Comparison of ENCODE assay signal across 8 cellular contexts in the genomic region with DNA sequence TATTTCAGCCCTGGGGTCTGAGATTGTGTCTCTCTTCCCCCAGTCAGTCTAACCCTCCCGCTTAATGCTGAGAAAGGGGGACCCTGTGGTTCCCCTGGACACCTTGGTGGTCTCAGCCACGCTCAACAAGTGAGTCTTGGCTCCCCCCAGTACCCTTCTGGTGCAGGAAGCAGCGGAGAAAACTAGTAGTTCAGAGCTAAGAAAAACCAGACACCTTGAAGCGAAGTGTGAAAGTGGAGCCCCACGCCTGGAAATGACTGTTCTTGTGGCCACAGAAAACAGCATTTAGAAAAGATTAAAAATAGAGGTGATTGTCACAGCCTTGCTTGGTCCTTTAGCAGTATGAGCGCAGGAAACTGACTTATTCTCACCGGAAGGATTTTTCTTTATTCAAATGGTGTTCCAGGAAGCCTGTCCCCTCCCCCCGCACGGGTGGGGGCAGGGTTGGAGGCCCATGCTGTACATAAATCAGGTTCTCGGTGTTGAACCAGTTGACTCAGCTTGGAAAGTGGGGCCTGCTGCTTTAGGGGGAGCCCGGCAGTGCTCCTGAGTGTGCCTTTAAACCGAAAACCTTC. TPM values are rescaled to one million over a fixed set of nuclear protein-coding genes. Genes with fewer than 3 reads are reported as not detected.
DNase-seq lines count a peak whose midpoint lies in the region; ATAC-seq and TF ChIP-seq lines count a peak whose summit lies in the region.

No MANE protein-coding gene starts in this region.

- H3K9ac ChIP-seq in mesenchymal stem cell (ENCODE audit: low read length) = peak overlapping the region; percentile 97

- H2BK12ac ChIP-seq in mesenchymal stem cell (ENCODE audit: low read length in 2 of 2) = peak overlapping the region in 1 of 2 experiments; percentile 48

- no peak for TF ChIP-seq CTCF in BJ (IDR thresholded peaks at IDR 0.05; ENCODE audit: insufficient read depth, low read depth, low read length)
- no peak for TF ChIP-seq CTCF in HL-60 (IDR thresholded peaks at IDR 0.05; ENCODE audit: insufficient read depth, low read length)
- no peak for TF ChIP-seq CTCF in WTC11 (IDR thresholded peaks at IDR 0.05)

- peaks cover 41% of the 10 kb centered on the region for H3K4me1 Mint-ChIP-seq in WTC11

- H3K27ac Mint-ChIP-seq in WTC11 = peak overlapping the region; percentile 82; the same call in 1 of the 2 replicates

- WGBS in mesenchymal stem cell = 7% methylated on average over 12 of the region's 12 CpGs

- H3K36me3 Mint-ChIP-seq in WTC11 = peaks cover 16% of the 10 kb centered on the region

- H3K9me3 Mint-ChIP-seq in WTC11 = no peaks in the 10 kb centered on the region

- peak overlapping the region; percentile 96 for H3K4me3 ChIP-seq in BJ (ENCODE audit: low read depth, low read length)
- peak overlapping the region; percentile 73 for H3K4me3 ChIP-seq in HL-60 (replicated peaks; ENCODE audit: insufficient read depth, low read length)
- H3K4me3 ChIP-seq in mesenchymal stem cell (ENCODE audit: insufficient read depth in 1 of 2, low read depth in 1 of 2, low read length in 2 of 2) = peak overlapping the region; percentile 93 to 98

- H3K4me2 ChIP-seq in mesenchymal stem cell (ENCODE audit: low read length, poor library complexity, severe bottlenecking) = peak overlapping the region; percentile 92

- no peak overlapping the region for H3K23ac ChIP-seq in mesenchymal stem cell (ENCODE audit: low read length in 2 of 2)

- peak overlapping the region; percentile 15 for H4K8ac ChIP-seq in mesenchymal stem cell (ENCODE audit: low read length)

- H3K27ac ChIP-seq in HL-60 (replicated peaks) (peak overlapping the region; percentile 95), caudate nucleus (ENCODE audit: low read depth, low read length) (peak overlapping the region; percentile 62), mesenchymal stem cell (ENCODE audit: low read length, poor library complexity, severe bottlenecking) (peak overlapping the region; percentile 73)

- DNase-seq in BJ (ENCODE audit: low read depth) (no peak), HL-60 (ENCODE audit: low read depth in 1 of 2, low spot score in 1 of 2) (peak in 1 of 2 experiments; percentile 44), WTC11 (ENCODE audit: low spot score) (no peak), caudate nucleus (lab: John Stamatoyannopoulos, UW) (peak in 3 of 61 donors; percentile 7 to 31 (median 22)), mesenchymal stem cell (peak; percentile 52), globus pallidus (ENCODE audit: low spot score) (no peak)
- DNase-seq in stimulated activated CD8-positive, alpha-beta memory T cell treated with anti-CD3 and anti-CD28 coated beads, Interleukin-4, amount 100 ng/mL, for 24 hours (ENCODE audit: low read depth) = peak; percentile 87

- no peaks in the 10 kb centered on the region for H3K27me3 Mint-ChIP-seq in WTC11 (ENCODE audit: low read depth)

- peaks cover 9% of the 10 kb centered on the region for H3K36me3 ChIP-seq in BJ (ENCODE audit: control insufficient read depth, insufficient read depth, low read length)
- peaks cover 25 to 26% of the 10 kb centered on the region in 2 experiments for H3K36me3 ChIP-seq in mesenchymal stem cell (ENCODE audit: control insufficient read depth in 1 of 2, insufficient read depth in 2 of 2, low read depth in 1 of 2, low read length in 2 of 2)

- H2BK120ac ChIP-seq in mesenchymal stem cell (ENCODE audit: low read depth, low read length) = peak overlapping the region; percentile 78

- no peak overlapping the region for H2BK5ac ChIP-seq in mesenchymal stem cell (ENCODE audit: low read depth, low read length, poor library complexity, severe bottlenecking)

- peak overlapping the region; percentile 86 for H4K91ac ChIP-seq in mesenchymal stem cell (ENCODE audit: low read length)

- peak overlapping the region; percentile 57 to 75 for H3K4ac ChIP-seq in mesenchymal stem cell (ENCODE audit: low read depth in 1 of 2, low read length in 2 of 2)

- peaks cover 28% of the 10 kb centered on the region for H3K4me1 ChIP-seq in mesenchymal stem cell (ENCODE audit: control insufficient read depth, insufficient read depth, low read depth, low read length)

- POLR2A ChIA-PET in BJ (lab: Charles Lee) = no interaction called here
- POLR2A ChIA-PET in WTC11 (lab: Charles Lee) = interaction anchor here (1.4 to 1.5 kb wide), 2 partner anchors 16 to 371 kb away, joined by 4 read pairs; partner anchors contain the start of gene HSPA5

- H3K4me3 Mint-ChIP-seq in WTC11 = peak overlapping the region; percentile 91

- peak overlapping the region; percentile 9 for H2AK5ac ChIP-seq in mesenchymal stem cell (ENCODE audit: low read length, severe bottlenecking)

- CTCF ChIA-PET in BJ (lab: Yijun Ruan, JAX) (interaction anchor here (1.4 to 2.0 kb wide), 3 partner anchors 12 to 98 kb away, joined by 5 to 9 read pairs (median 7); partner anchors contain the start of gene NR6A1), WTC11 (lab: Charles Lee) (interaction anchor here (1.3 to 1.4 kb wide), 2 partner anchors 17 to 93 kb away, joined by 4 read pairs; partner anchors contain the start of genes OLFML2A and WDR38)

- no peaks in the 10 kb centered on the region for H3K9me3 ChIP-seq in mesenchymal stem cell (ENCODE audit: control insufficient read depth, low read length)

- peak overlapping the region; percentile 61 for H2BK15ac ChIP-seq in mesenchymal stem cell (ENCODE audit: low read depth, poor library complexity, severe bottlenecking)

- peaks cover 12% of the 10 kb centered on the region for H3K79me1 ChIP-seq in mesenchymal stem cell (replicated peaks; ENCODE audit: low read length, poor library complexity, severe bottlenecking)

- H3K18ac ChIP-seq in mesenchymal stem cell (ENCODE audit: low read depth in 1 of 2, low read length in 2 of 2) = peak overlapping the region; percentile 93 to 95

- peak; percentile 47 for ATAC-seq in GM19324 (IDR thresholded peaks at IDR 0.05; ENCODE audit: low FRiP score, unreplicated experiment)
- ATAC-seq in WTC11 = no peak

- H2AFZ ChIP-seq in mesenchymal stem cell (ENCODE audit: low read depth, low read length) = no peak overlapping the region

- no peaks in the 10 kb centered on the region for H3K27me3 ChIP-seq in BJ (ENCODE audit: control insufficient read depth, insufficient read depth, low read length)
- H3K27me3 ChIP-seq in HL-60 (ENCODE audit: insufficient read depth, poor library complexity, severe bottlenecking) = no peaks in the 10 kb centered on the region
- no peaks in the 10 kb centered on the region for H3K27me3 ChIP-seq in mesenchymal stem cell (ENCODE audit: control insufficient read depth in 1 of 2, insufficient read depth in 1 of 2, low read length in 2 of 2)

- peak overlapping the region; percentile 18 to 27 for H3K14ac ChIP-seq in mesenchymal stem cell (ENCODE audit: low read length in 2 of 2)

TF ChIP-seq in WTC11, 78 proteins besides CTCF, POLR2A, EP300 and RAD21:
- TF ChIP-seq ZNF396 (CRISPR knock-in tag; IDR thresholded peaks at IDR 0.05; ENCODE audit: borderline replicate concordance) = no peak

RNA-seq across cellular contexts. Expression of gene ARPC5L, which starts 8.1 kb away (rescaled TPM):
- 34.0 and 41.0 TPM in 2 replicates for polyA plus RNA-seq in BJ (2011; rRNA removed)
- 10.0 and 12.2 TPM in 2 replicates for polyA minus RNA-seq in BJ (2011; rRNA and poly(A)+ RNA removed)
- 40.0 to 47.2 TPM (median 40.5 TPM) in 3 replicates for total RNA-seq in WTC11 (2021)
- 42.5 TPM for polyA plus RNA-seq in mesenchymal stem cell (2013, experiment 1 of 2)
- polyA plus RNA-seq in mesenchymal stem cell (2013, experiment 2 of 2) = 42.7 TPM

RNA-seq across cellular contexts. Expression of gene RPL35, which starts 8.3 kb away (rescaled TPM):
- 3,181 and 3,838 TPM in 2 replicates for polyA plus RNA-seq in BJ (2011; rRNA removed)
- 177 and 325 TPM in 2 replicates for polyA minus RNA-seq in BJ (2011; rRNA and poly(A)+ RNA removed)
- total RNA-seq in WTC11 (2021) = 1,710 to 1,958 TPM (median 1,927 TPM) in 3 replicates
- polyA plus RNA-seq in mesenchymal stem cell (2013, experiment 1 of 2) = 4,023 TPM
- 3,898 TPM for polyA plus RNA-seq in mesenchymal stem cell (2013, experiment 2 of 2)

RNA-seq across cellular contexts. Expression of gene WDR38, which starts 16.8 kb away (rescaled TPM):
- polyA plus RNA-seq in BJ (2011; rRNA removed) = not detected in 2 replicates
- polyA minus RNA-seq in BJ (2011; rRNA and poly(A)+ RNA removed) = not detected in 2 replicates
- not detected in 3 replicates for total RNA-seq in WTC11 (2021)
- not detected for polyA plus RNA-seq in mesenchymal stem cell (2013, experiment 1 of 2)
- not detected for polyA plus RNA-seq in mesenchymal stem cell (2013, experiment 2 of 2)

Comparison
In these comparisons a context has a peak if more than half of its experiments do, and no peak if none do; other contexts are left out.
1. DNase-seq: peak in mesenchymal stem cell (single experiment) and stimulated activated CD8-positive, alpha-beta memory T cell treated with anti-CD3 and anti-CD28 coated beads, Interleukin-4, amount 100 ng/mL, for 24 hours (single experiment); none in BJ (single experiment), WTC11 (single experiment) and globus pallidus (single experiment).
2. Peak in every context shown above with its lines, with median percentiles within 50 percentile points of each other: H3K4me3 ChIP-seq and H3K27ac ChIP-seq.